Comparison of ENCODE assay signal across 30 cellular contexts in genomic region chr12:25719505-25719904, GRCh38.
"Had no signal": no experiment of that assay in that cellular context is flagged by ENCODE, and none has a peak within 500 bp of the region (broad histone marks: within the 10 kb centered on the region; RNA-seq: fewer than 3 reads in every experiment).

No MANE protein-coding gene starts in this region.

- H3K36me3 Mint-ChIP-seq: activated CD4-positive, alpha-beta memory T cell treated with anti-CD3 and anti-CD28 coated beads for 36 hours; activated naive CD4-positive, alpha-beta T cell treated with anti-CD3 and anti-CD28 coated beads, Interleukin-2, amount 50 U/mL, for 24 hours; activated naive CD8-positive, alpha-beta T cell treated with anti-CD3 and anti-CD28 coated beads for 36 hours had no signal

- ATAC-seq: activated CD4-positive, alpha-beta T cell treated with anti-CD3 and anti-CD28 coated beads for 36 hours; activated naive CD8-positive, alpha-beta T cell treated with anti-CD3 and anti-CD28 coated beads, Interleukin-2, amount 50 U/mL, for 24 hours; activated T-cell treated with anti-CD3 and anti-CD28 coated beads, Interleukin-2, amount 50 U/mL, for 4 hours; activated T-helper 17 cell treated with anti-CD3 and anti-CD28 coated beads, Interleukin-2, amount 50 U/mL, for 72 hours; effector memory CD8-positive, alpha-beta T cell; foreskin keratinocyte; gastrocnemius medialis; heart left ventricle had no signal

- H3K27me3 Mint-ChIP-seq: activated naive CD4-positive, alpha-beta T cell treated with anti-CD3 and anti-CD28 coated beads, Interleukin-2, amount 50 U/mL, for 24 hours; activated naive CD8-positive, alpha-beta T cell treated with anti-CD3 and anti-CD28 coated beads, Interleukin-2, amount 50 U/mL, for 24 hours; central memory CD8-positive, alpha-beta T cell; dendritic cell treated with granulocyte-macrophage colony-stimulating factor and Interleukin-4, amounts not matched to agents 40 ng/mL and 50 ng/mL, for 4 days; effector memory CD8-positive, alpha-beta T cell had no signal

- H3K27ac Mint-ChIP-seq: activated CD4-positive, alpha-beta memory T cell treated with anti-CD3 and anti-CD28 coated beads for 36 hours; activated CD4-positive, alpha-beta T cell treated with anti-CD3 and anti-CD28 coated beads for 36 hours; activated CD4-positive, alpha-beta T cell treated with anti-CD3 and anti-CD28 coated beads, Interleukin-2, amount 10 ng/mL, durations not matched to agents 24 days and 14 days; activated naive CD4-positive, alpha-beta T cell treated with anti-CD3 and anti-CD28 coated beads, Interleukin-2, amount 50 U/mL, for 24 hours; activated naive CD8-positive, alpha-beta T cell treated with anti-CD3 and anti-CD28 coated beads for 36 hours; activated naive CD8-positive, alpha-beta T cell treated with anti-CD3 and anti-CD28 coated beads, Interleukin-2, amount 50 U/mL, for 24 hours; activated T-helper 17 cell treated with anti-CD3 and anti-CD28 coated beads, Interleukin-2, amount 50 U/mL, for 72 hours; dendritic cell treated with granulocyte-macrophage colony-stimulating factor and Interleukin-4, amounts not matched to agents 40 ng/mL and 50 ng/mL, for 4 days; effector memory CD8-positive, alpha-beta T cell had no signal

- H3K4me1 Mint-ChIP-seq: activated CD4-positive, alpha-beta T cell treated with anti-CD3 and anti-CD28 coated beads, Interleukin-2, amount 10 ng/mL, durations not matched to agents 24 days and 14 days; activated naive CD4-positive, alpha-beta T cell treated with anti-CD3 and anti-CD28 coated beads, Interleukin-2, amount 50 U/mL, for 24 hours; activated naive CD8-positive, alpha-beta T cell treated with anti-CD3 and anti-CD28 coated beads for 36 hours; activated naive CD8-positive, alpha-beta T cell treated with anti-CD3 and anti-CD28 coated beads, Interleukin-2, amount 50 U/mL, for 24 hours; activated T-helper 17 cell treated with anti-CD3 and anti-CD28 coated beads, Interleukin-2, amount 50 U/mL, for 72 hours; central memory CD8-positive, alpha-beta T cell had no signal

- H3K9me3 Mint-ChIP-seq: activated CD4-positive, alpha-beta memory T cell treated with anti-CD3 and anti-CD28 coated beads for 36 hours; activated naive CD4-positive, alpha-beta T cell treated with anti-CD3 and anti-CD28 coated beads, Interleukin-2, amount 50 U/mL, for 24 hours; activated naive CD8-positive, alpha-beta T cell treated with anti-CD3 and anti-CD28 coated beads for 36 hours; activated naive CD8-positive, alpha-beta T cell treated with anti-CD3 and anti-CD28 coated beads, Interleukin-2, amount 50 U/mL, for 24 hours; activated T-cell treated with anti-CD3 and anti-CD28 coated beads, Interleukin-2, amount 50 U/mL, for 4 hours; activated T-helper 17 cell treated with anti-CD3 and anti-CD28 coated beads, Interleukin-2, amount 50 U/mL, for 72 hours; dendritic cell treated with granulocyte-macrophage colony-stimulating factor and Interleukin-4, amounts not matched to agents 40 ng/mL and 50 ng/mL, for 4 days had no signal

- H3K27ac ChIP-seq: adrenal gland, ascending aorta, brain microvascular endothelial cell, coronary artery, epithelial cell of prostate, esophagus squamous epithelium, foreskin keratinocyte, gastrocnemius medialis, heart left ventricle had no signal

- H3K4me3 Mint-ChIP-seq: activated CD4-positive, alpha-beta memory T cell treated with anti-CD3 and anti-CD28 coated beads for 36 hours; activated CD4-positive, alpha-beta T cell treated with anti-CD3 and anti-CD28 coated beads for 36 hours; activated CD4-positive, alpha-beta T cell treated with anti-CD3 and anti-CD28 coated beads, Interleukin-2, amount 10 ng/mL, durations not matched to agents 24 days and 14 days; activated naive CD4-positive, alpha-beta T cell treated with anti-CD3 and anti-CD28 coated beads, Interleukin-2, amount 50 U/mL, for 24 hours; activated naive CD8-positive, alpha-beta T cell treated with anti-CD3 and anti-CD28 coated beads for 36 hours; activated naive CD8-positive, alpha-beta T cell treated with anti-CD3 and anti-CD28 coated beads, Interleukin-2, amount 50 U/mL, for 24 hours; activated T-cell treated with anti-CD3 and anti-CD28 coated beads, Interleukin-2, amount 50 U/mL, for 4 hours; activated T-helper 17 cell treated with anti-CD3 and anti-CD28 coated beads, Interleukin-2, amount 50 U/mL, for 72 hours; central memory CD8-positive, alpha-beta T cell; dendritic cell treated with granulocyte-macrophage colony-stimulating factor and Interleukin-4, amounts not matched to agents 40 ng/mL and 50 ng/mL, for 4 days; effector memory CD8-positive, alpha-beta T cell had no signal

- H3K4me1 ChIP-seq: ascending aorta, foreskin keratinocyte, gastrocnemius medialis, heart left ventricle had no signal

- H3K36me3 ChIP-seq: adrenal gland, ascending aorta, brain microvascular endothelial cell, esophagus squamous epithelium, gastrocnemius medialis, heart left ventricle had no signal

- DNase-seq: activated CD4-positive, alpha-beta memory T cell treated with anti-CD3 and anti-CD28 coated beads for 36 hours; activated CD4-positive, alpha-beta T cell treated with anti-CD3 and anti-CD28 coated beads for 36 hours; activated CD4-positive, alpha-beta T cell treated with anti-CD3 and anti-CD28 coated beads, Interleukin-2, amount 10 ng/mL, durations not matched to agents 24 days and 14 days; activated CD4-positive, CD25-positive, alpha-beta regulatory T cell; activated CD4-positive, CD25-positive, alpha-beta regulatory T cell treated with anti-CD3 and anti-CD28 coated beads, Interleukin-2, amount 50 U/mL, for 72 hours; activated effector memory CD4-positive, alpha-beta T cell treated with Interleukin-2 at 50 U/mL for 16 hours; activated gamma-delta T cell treated with Interleukin-2 at 50 U/mL for 16 hours; activated naive CD4-positive, alpha-beta T cell treated with Interleukin-2 at 50 U/mL for 16 hours; activated naive CD8-positive, alpha-beta T cell treated with anti-CD3 and anti-CD28 coated beads for 36 hours; activated naive CD8-positive, alpha-beta T cell treated with anti-CD3 and anti-CD28 coated beads, Interleukin-2, amount 50 U/mL, for 24 hours; activated T-cell treated with anti-CD3 and anti-CD28 coated beads, Interleukin-2, amount 50 U/mL, for 4 hours; adrenal gland; brain microvascular endothelial cell; effector CD4-positive, alpha-beta T cell; effector memory CD8-positive, alpha-beta T cell; esophagus squamous epithelium; foreskin keratinocyte; gastrocnemius medialis; glutamatergic neuron; heart left ventricle; hypothalamus; T-helper 2 cell had no signal

- FAIRE-seq: bronchial epithelial cell had no signal

- H3K4me3 ChIP-seq: adrenal gland, ascending aorta, coronary artery, esophagus squamous epithelium, gastrocnemius medialis, heart left ventricle had no signal

- H3K27me3 ChIP-seq: adrenal gland, ascending aorta, brain microvascular endothelial cell, esophagus squamous epithelium, foreskin keratinocyte, gastrocnemius medialis had no signal

- H3K9me3 ChIP-seq: adrenal gland, ascending aorta, esophagus squamous epithelium, gastrocnemius medialis, heart left ventricle had no signal
